9 cellular contexts compared by ENCODE assay signal in genomic region chr3:143171141-143171651, GRCh38. TPM values are rescaled to one million over a fixed set of nuclear protein-coding genes. Genes with fewer than 3 reads are reported as not detected.
A peak's percentile ranks its signal among the peaks of the same experiment; 100 is the strongest.
DNase-seq lines count a peak whose midpoint lies in the region; ATAC-seq and TF ChIP-seq lines count a peak whose summit lies in the region.
"Had no signal": no experiment of that assay in that cellular context is flagged by ENCODE, and none has a peak within 500 bp of the region (broad histone marks: within the 10 kb centered on the region; RNA-seq: fewer than 3 reads in every experiment).

No MANE protein-coding gene starts in this region.

- H3K4me3 ChIP-seq in effector memory CD4-positive, alpha-beta T cell (ENCODE audit: insufficient read depth, low read depth, low read length, poor library complexity, severe bottlenecking) = no peak overlapping the region
- H3K4me3 ChIP-seq in dorsolateral prefrontal cortex = no peak overlapping the region

- peaks cover 49% of the 10 kb centered on the region for H3K4me1 Mint-ChIP-seq in chondrocyte (ENCODE audit: low read depth)

- no peaks in the 10 kb centered on the region for H3K36me3 ChIP-seq in KOPT-K1 (ENCODE audit: insufficient read depth, low read length)
- no peaks in the 10 kb centered on the region for H3K36me3 ChIP-seq in effector memory CD4-positive, alpha-beta T cell (ENCODE audit: control insufficient read depth, insufficient read depth, low read length)

- H3K9me3 ChIP-seq in KOPT-K1 (ENCODE audit: insufficient read depth, low read length, poor library complexity, severe bottlenecking) = peaks cover 15% of the 10 kb centered on the region
- no peaks in the 10 kb centered on the region for H3K9me3 ChIP-seq in effector memory CD4-positive, alpha-beta T cell (ENCODE audit: control insufficient read depth, low read length)

- ATAC-seq in GM21360 (IDR thresholded peaks at IDR 0.05; ENCODE audit: unreplicated experiment) = peak; percentile 67
- ATAC-seq in stimulated activated naive CD8-positive, alpha-beta T cell treated with anti-CD3 and anti-CD28 coated beads, Interleukin-15, Interleukin-2, amounts not matched to agents 100 U/mL and 50 U/mL, for 24 hours = peak; percentile 75

- DNase-seq in COLO829 (ENCODE audit: low spot score) = peak; percentile 49
- DNase-seq in chondrocyte (ENCODE audit: low spot score) = no peak
- DNase-seq in stimulated activated naive CD8-positive, alpha-beta T cell treated with anti-CD3 and anti-CD28 coated beads, Interleukin-15, Interleukin-2, amounts not matched to agents 100 U/mL and 50 U/mL, for 24 hours = peak; percentile 15
- no peak for DNase-seq in middle frontal gyrus (ENCODE audit: extremely low spot score, low spot score)
- DNase-seq in effector memory CD4-positive, alpha-beta T cell = no peak
- DNase-seq in dorsolateral prefrontal cortex = no peak

- no peaks in the 10 kb centered on the region for H3K27me3 ChIP-seq in effector memory CD4-positive, alpha-beta T cell (replicated peaks; ENCODE audit: control insufficient read depth, insufficient read depth, low read length, poor library complexity, severe bottlenecking)
- no peaks in the 10 kb centered on the region for H3K27me3 ChIP-seq in dorsolateral prefrontal cortex

- peak overlapping the region; percentile 90 for H3K27ac Mint-ChIP-seq in chondrocyte (ENCODE audit: unreplicated experiment)

- peaks cover 10% of the 10 kb centered on the region for H3K9me3 Mint-ChIP-seq in chondrocyte (ENCODE audit: low read depth)

- H3K4me1 ChIP-seq in effector memory CD4-positive, alpha-beta T cell (ENCODE audit: control insufficient read depth, insufficient read depth, low read length, poor library complexity, severe bottlenecking) = peaks cover 26% of the 10 kb centered on the region

- H3K27me3 Mint-ChIP-seq in chondrocyte (ENCODE audit: low read depth) = no peaks in the 10 kb centered on the region

- TF ChIP-seq CTCF in chondrocyte (IDR thresholded peaks at IDR 0.05) (no peak), dorsolateral prefrontal cortex (IDR thresholded peaks at IDR 0.05 in 54 of 56, conservative IDR thresholded peaks at IDR 0.05 in 2 of 56; ENCODE audit: low read depth in 1 of 56, partially characterized antibody in 56 of 56) (no peak)

- peak overlapping the region; percentile 13 for H3K4me3 Mint-ChIP-seq in chondrocyte (ENCODE audit: unreplicated experiment)

- intact Hi-C loops in dorsolateral prefrontal cortex (cut with DNase I) = no loop called here

- peaks cover 5% of the 10 kb centered on the region for H3K36me3 Mint-ChIP-seq in chondrocyte (ENCODE audit: low read depth)

- H3K27ac ChIP-seq in KOPT-K1 (ENCODE audit: low read depth, low read length, poor library complexity, severe bottlenecking) (peak overlapping the region; percentile 96), dorsolateral prefrontal cortex (peak overlapping the region in 8 of 59 donors; percentile 8 to 46 (median 33))
- H3K27ac ChIP-seq in effector memory CD4-positive, alpha-beta T cell (ENCODE audit: insufficient read depth, low read length, poor library complexity, severe bottlenecking) = no peak overlapping the region
- H3K27ac ChIP-seq: epithelial cell of prostate had no signal

RNA-seq across cellular contexts. Expression of gene CHST2, which starts 51.6 kb away (rescaled TPM):
- total RNA-seq in chondrocyte (8.7 to 23.1 TPM (median 23.1 TPM) in 3 replicates), dorsolateral prefrontal cortex (10 to 100 TPM; 11.8 to 32.2 (median 23.5) TPM)

Comparison
In these comparisons a context has a peak if more than half of its experiments do, and no peak if none do; other contexts are left out.
1. DNase-seq: peak in COLO829 (single experiment) and stimulated activated naive CD8-positive, alpha-beta T cell treated with anti-CD3 and anti-CD28 coated beads, Interleukin-15, Interleukin-2, amounts not matched to agents 100 U/mL and 50 U/mL, for 24 hours (single experiment); none in chondrocyte (single experiment), middle frontal gyrus (single experiment), effector memory CD4-positive, alpha-beta T cell (0 of 3) and dorsolateral prefrontal cortex (0 of 10).